Comparison of ENCODE assay signal across 27 cellular contexts in genomic region chr10:15236340-15236739, GRCh38.
DNase-seq lines count a peak whose midpoint lies in the region; ATAC-seq, FAIRE-seq and TF ChIP-seq lines count a peak whose summit lies in the region.
"Had no signal": no experiment of that assay in that cellular context is flagged by ENCODE, and none has a peak within 500 bp of the region (broad histone marks: within the 10 kb centered on the region; RNA-seq: fewer than 3 reads in every experiment).

No MANE protein-coding gene starts in this region.

- ATAC-seq in GM21381 (IDR thresholded peaks at IDR 0.05; ENCODE audit: unreplicated experiment) (no peak), GM21723 (IDR thresholded peaks at IDR 0.05; ENCODE audit: unreplicated experiment) (no peak)
- ATAC-seq in activated naive CD8-positive, alpha-beta T cell treated with anti-CD3 and anti-CD28 coated beads, Interleukin-2, amount 50 U/mL, for 24 hours, result no peak
- ATAC-seq: activated naive CD4-positive, alpha-beta T cell treated with anti-CD3 and anti-CD28 coated beads, Interleukin-2, amount 50 U/mL, for 72 hours; CD8-positive, alpha-beta T cell; effector memory CD8-positive, alpha-beta T cell; right lobe of liver had no signal

- H3K4me1 Mint-ChIP-seq in nephron progenitor cell, result peaks cover 6% of the 10 kb centered on the region
- H3K4me1 Mint-ChIP-seq in activated naive CD8-positive, alpha-beta T cell treated with anti-CD3 and anti-CD28 coated beads, Interleukin-2, amount 50 U/mL, for 24 hours, result peaks cover 12% of the 10 kb centered on the region
- H3K4me1 Mint-ChIP-seq: immature natural killer cell had no signal

- peaks cover 42% of the 10 kb centered on the region for H3K36me3 Mint-ChIP-seq in nephron progenitor cell (ENCODE audit: low read depth)
- H3K36me3 Mint-ChIP-seq in activated naive CD8-positive, alpha-beta T cell treated with anti-CD3 and anti-CD28 coated beads, Interleukin-2, amount 50 U/mL, for 24 hours (ENCODE audit: low read depth), result peaks cover 2% of the 10 kb centered on the region
- H3K36me3 Mint-ChIP-seq: activated naive CD4-positive, alpha-beta T cell treated with anti-CD3 and anti-CD28 coated beads, Interleukin-2, amount 50 U/mL, for 72 hours had no signal

- no peak for TF ChIP-seq CTCF in epithelial cell of esophagus (IDR thresholded peaks at IDR 0.05; ENCODE audit: insufficient read depth, low read depth, low read length, missing control alignments)
- TF ChIP-seq CTCF in nephron progenitor cell (IDR thresholded peaks at IDR 0.05), result no peak

- no peak for FAIRE-seq in RCC 7860 (lab: Jason Lieb, UNC)

- no peaks in the 10 kb centered on the region for H3K27me3 Mint-ChIP-seq in nephron progenitor cell (ENCODE audit: low read depth, poor library complexity)
- H3K27me3 Mint-ChIP-seq in activated naive CD8-positive, alpha-beta T cell treated with anti-CD3 and anti-CD28 coated beads, Interleukin-2, amount 50 U/mL, for 24 hours, result no peaks in the 10 kb centered on the region
- H3K27me3 Mint-ChIP-seq: brain; effector memory CD8-positive, alpha-beta T cell had no signal

- no peak overlapping the region for H3K4me3 Mint-ChIP-seq in nephron progenitor cell
- H3K4me3 Mint-ChIP-seq in activated naive CD8-positive, alpha-beta T cell treated with anti-CD3 and anti-CD28 coated beads, Interleukin-2, amount 50 U/mL, for 24 hours, result no peak overlapping the region
- H3K4me3 Mint-ChIP-seq: brain; CD8-positive, alpha-beta T cell; effector memory CD8-positive, alpha-beta T cell; immature natural killer cell had no signal

- peak; percentile 25 for DNase-seq in EL
- peak; percentile 14 for DNase-seq in RCC 7860 (ENCODE audit: low spot score)
- peak; percentile 33 for DNase-seq in epithelial cell of esophagus (ENCODE audit: low read depth)
- DNase-seq in nephron progenitor cell, result no peak
- no peak for DNase-seq in central memory CD4-positive, alpha-beta T cell
- DNase-seq in activated naive CD8-positive, alpha-beta T cell treated with anti-CD3 and anti-CD28 coated beads, Interleukin-2, amount 50 U/mL, for 24 hours, result no peak
- DNase-seq: activated T-cell treated with anti-CD3 and anti-CD28 coated beads, Interleukin-2, amount 50 U/mL, for 48 hours; CD8-positive, alpha-beta T cell; colonic mucosa; DMS153; effector memory CD8-positive, alpha-beta T cell; immature natural killer cell; Kasumi-1; NCI-H1092; NCI-H2029; NCI-H345; OCI-M1; posterior cingulate gyrus; right lobe of liver; SIG-M5; stimulated activated CD4-positive, alpha-beta T cell treated with anti-CD3 and anti-CD28 coated beads, Interleukin-15, amount 100 ng/mL, for 24 hours; uterus had no signal

- H3K27ac Mint-ChIP-seq in nephron progenitor cell, result peak overlapping the region; percentile 73
- H3K27ac Mint-ChIP-seq in activated naive CD8-positive, alpha-beta T cell treated with anti-CD3 and anti-CD28 coated beads, Interleukin-2, amount 50 U/mL, for 24 hours, result no peak overlapping the region
- H3K27ac Mint-ChIP-seq: CD8-positive, alpha-beta T cell; immature natural killer cell had no signal

- H3K9me3 Mint-ChIP-seq in nephron progenitor cell, result peaks cover 4% of the 10 kb centered on the region
- H3K9me3 Mint-ChIP-seq in activated naive CD8-positive, alpha-beta T cell treated with anti-CD3 and anti-CD28 coated beads, Interleukin-2, amount 50 U/mL, for 24 hours, result no peaks in the 10 kb centered on the region
- H3K9me3 Mint-ChIP-seq: activated naive CD4-positive, alpha-beta T cell treated with anti-CD3 and anti-CD28 coated beads, Interleukin-2, amount 50 U/mL, for 72 hours; CD8-positive, alpha-beta T cell; effector memory CD8-positive, alpha-beta T cell; immature natural killer cell had no signal

- H3K4me3 ChIP-seq in epithelial cell of esophagus (ENCODE audit: low read length), result no peak overlapping the region
- H3K4me3 ChIP-seq: colonic mucosa, right lobe of liver, suprapubic skin, uterus had no signal

Comparison
In these comparisons a context has a peak if more than half of its experiments do, and no peak if none do; other contexts are left out.
1. DNase-seq: peak in EL (single experiment), RCC 7860 (single experiment) and epithelial cell of esophagus (single experiment); none in nephron progenitor cell (single experiment), central memory CD4-positive, alpha-beta T cell (single experiment) and activated naive CD8-positive, alpha-beta T cell treated with anti-CD3 and anti-CD28 coated beads, Interleukin-2, amount 50 U/mL, for 24 hours (single experiment).